In the genomic region with DNA sequence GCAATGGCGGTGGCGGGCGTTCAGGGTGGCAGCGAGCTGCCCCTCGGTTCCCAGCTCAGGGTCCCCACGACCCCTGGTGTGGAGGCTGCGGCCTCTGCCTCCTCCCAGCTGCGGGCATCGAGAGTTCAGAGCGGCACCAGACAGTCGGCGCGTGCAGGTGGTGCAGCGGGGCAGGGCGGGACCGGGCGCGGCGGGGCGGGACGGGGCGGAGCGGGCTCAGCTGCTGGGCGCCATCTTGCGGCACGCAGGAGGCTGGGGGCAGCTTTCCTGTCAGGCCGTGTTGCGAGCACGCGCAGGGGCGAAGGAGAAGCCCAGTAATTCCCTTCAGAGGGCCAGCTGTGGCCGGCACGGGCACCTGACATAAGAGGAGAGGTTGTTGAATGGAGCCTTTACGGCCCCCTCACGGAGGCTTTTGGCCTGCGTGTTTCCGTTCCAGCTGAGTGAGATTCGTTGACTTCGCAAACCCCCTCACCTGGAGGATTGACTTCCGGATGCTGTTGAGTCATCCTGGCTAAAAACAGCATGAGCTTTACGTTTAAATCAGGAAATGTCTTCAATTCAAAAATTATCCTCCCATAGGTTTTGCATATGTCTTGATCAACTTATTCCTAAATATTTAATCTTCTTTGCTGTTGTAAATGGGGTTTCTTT, we compare ENCODE assay signal across 2 cellular contexts.
TF ChIP-seq lines count a peak whose summit lies in the region.

No MANE protein-coding gene starts in this region.

TF ChIP-seq in GM23338, 12 proteins besides CTCF, POLR2A, EP300 and RAD21 (continues in another document):
- TF ChIP-seq CREB1 (CRISPR knock-in tag; IDR thresholded peaks at IDR 0.05; ENCODE audit: low read depth) (no peak), EZH2phosphoT487 (IDR thresholded peaks at IDR 0.05; ENCODE audit: unreplicated experiment) (no peak), NANOG (IDR thresholded peaks at IDR 0.05; ENCODE audit: borderline replicate concordance) (no peak), JUNB (IDR thresholded peaks at IDR 0.05; ENCODE audit: unreplicated experiment) (no peak), POLR2AphosphoS5 (IDR thresholded peaks at IDR 0.05; ENCODE audit: low read depth) (no peak), STAT1 (IDR thresholded peaks at IDR 0.05; ENCODE audit: unreplicated experiment) (no peak), ZNF331 (CRISPR knock-in tag; IDR thresholded peaks at IDR 0.05; ENCODE audit: low read depth) (no peak), EZH2 (IDR thresholded peaks at IDR 0.05; ENCODE audit: low read depth, unreplicated experiment) (no peak), ZNF114 (CRISPR knock-in tag; IDR thresholded peaks at IDR 0.05) (no peak)
- TF ChIP-seq, protein P1, sequence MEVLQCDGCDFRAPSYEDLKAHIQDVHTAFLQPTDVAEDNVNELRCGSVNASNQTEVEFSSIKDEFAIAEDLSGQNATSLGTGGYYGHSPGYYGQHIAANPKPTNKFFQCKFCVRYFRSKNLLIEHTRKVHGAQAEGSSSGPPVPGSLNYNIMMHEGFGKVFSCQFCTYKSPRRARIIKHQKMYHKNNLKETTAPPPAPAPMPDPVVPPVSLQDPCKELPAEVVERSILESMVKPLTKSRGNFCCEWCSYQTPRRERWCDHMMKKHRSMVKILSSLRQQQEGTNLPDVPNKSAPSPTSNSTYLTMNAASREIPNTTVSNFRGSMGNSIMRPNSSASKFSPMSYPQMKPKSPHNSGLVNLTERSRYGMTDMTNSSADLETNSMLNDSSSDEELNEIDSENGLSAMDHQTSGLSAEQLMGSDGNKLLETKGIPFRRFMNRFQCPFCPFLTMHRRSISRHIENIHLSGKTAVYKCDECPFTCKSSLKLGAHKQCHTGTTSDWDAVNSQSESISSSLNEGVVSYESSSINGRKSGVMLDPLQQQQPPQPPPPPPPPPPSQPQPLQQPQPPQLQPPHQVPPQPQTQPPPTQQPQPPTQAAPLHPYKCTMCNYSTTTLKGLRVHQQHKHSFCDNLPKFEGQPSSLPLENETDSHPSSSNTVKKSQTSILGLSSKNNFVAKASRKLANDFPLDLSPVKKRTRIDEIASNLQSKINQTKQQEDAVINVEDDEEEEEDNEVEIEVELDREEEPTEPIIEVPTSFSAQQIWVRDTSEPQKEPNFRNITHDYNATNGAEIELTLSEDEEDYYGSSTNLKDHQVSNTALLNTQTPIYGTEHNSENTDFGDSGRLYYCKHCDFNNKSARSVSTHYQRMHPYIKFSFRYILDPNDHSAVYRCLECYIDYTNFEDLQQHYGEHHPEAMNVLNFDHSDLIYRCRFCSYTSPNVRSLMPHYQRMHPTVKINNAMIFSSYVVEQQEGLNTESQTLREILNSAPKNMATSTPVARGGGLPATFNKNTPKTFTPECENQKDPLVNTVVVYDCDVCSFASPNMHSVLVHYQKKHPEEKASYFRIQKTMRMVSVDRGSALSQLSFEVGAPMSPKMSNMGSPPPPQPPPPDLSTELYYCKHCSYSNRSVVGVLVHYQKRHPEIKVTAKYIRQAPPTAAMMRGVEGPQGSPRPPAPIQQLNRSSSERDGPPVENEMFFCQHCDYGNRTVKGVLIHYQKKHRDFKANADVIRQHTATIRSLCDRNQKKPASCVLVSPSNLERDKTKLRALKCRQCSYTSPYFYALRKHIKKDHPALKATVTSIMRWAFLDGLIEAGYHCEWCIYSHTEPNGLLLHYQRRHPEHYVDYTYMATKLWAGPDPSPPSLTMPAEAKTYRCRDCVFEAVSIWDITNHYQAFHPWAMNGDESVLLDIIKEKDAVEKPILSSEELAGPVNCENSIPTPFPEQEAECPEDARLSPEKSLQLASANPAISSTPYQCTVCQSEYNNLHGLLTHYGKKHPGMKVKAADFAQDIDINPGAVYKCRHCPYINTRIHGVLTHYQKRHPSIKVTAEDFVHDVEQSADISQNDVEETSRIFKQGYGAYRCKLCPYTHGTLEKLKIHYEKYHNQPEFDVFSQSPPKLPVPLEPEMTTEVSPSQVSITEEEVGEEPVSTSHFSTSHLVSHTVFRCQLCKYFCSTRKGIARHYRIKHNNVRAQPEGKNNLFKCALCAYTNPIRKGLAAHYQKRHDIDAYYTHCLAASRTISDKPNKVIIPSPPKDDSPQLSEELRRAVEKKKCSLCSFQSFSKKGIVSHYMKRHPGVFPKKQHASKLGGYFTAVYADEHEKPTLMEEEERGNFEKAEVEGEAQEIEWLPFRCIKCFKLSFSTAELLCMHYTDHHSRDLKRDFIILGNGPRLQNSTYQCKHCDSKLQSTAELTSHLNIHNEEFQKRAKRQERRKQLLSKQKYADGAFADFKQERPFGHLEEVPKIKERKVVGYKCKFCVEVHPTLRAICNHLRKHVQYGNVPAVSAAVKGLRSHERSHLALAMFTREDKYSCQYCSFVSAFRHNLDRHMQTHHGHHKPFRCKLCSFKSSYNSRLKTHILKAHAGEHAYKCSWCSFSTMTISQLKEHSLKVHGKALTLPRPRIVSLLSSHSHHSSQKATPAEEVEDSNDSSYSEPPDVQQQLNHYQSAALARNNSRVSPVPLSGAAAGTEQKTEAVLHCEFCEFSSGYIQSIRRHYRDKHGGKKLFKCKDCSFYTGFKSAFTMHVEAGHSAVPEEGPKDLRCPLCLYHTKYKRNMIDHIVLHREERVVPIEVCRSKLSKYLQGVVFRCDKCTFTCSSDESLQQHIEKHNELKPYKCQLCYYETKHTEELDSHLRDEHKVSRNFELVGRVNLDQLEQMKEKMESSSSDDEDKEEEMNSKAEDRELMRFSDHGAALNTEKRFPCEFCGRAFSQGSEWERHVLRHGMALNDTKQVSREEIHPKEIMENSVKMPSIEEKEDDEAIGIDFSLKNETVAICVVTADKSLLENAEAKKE (CRISPR knock-in tag; IDR thresholded peaks at IDR 0.05) = no peak
- TF ChIP-seq, protein P2, sequence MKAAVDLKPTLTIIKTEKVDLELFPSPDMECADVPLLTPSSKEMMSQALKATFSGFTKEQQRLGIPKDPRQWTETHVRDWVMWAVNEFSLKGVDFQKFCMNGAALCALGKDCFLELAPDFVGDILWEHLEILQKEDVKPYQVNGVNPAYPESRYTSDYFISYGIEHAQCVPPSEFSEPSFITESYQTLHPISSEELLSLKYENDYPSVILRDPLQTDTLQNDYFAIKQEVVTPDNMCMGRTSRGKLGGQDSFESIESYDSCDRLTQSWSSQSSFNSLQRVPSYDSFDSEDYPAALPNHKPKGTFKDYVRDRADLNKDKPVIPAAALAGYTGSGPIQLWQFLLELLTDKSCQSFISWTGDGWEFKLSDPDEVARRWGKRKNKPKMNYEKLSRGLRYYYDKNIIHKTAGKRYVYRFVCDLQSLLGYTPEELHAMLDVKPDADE (IDR thresholded peaks at IDR 0.05) = no peak

TF ChIP-seq in K562, 482 proteins besides CTCF, POLR2A, EP300 and RAD21:
- TF ChIP-seq NONO (IDR thresholded peaks at IDR 0.05; ENCODE audit: low read depth in 2 of 2, low read length in 1 of 2) (no peak), PRPF4 (IDR thresholded peaks at IDR 0.05; ENCODE audit: insufficient read depth, low read depth, low read length, poor library complexity, severe bottlenecking) (no peak), PCBP1 (IDR thresholded peaks at IDR 0.05; ENCODE audit: low read depth, low read length, poor library complexity, severe bottlenecking) (peak; percentile 13)
- TF ChIP-seq, protein P3, sequence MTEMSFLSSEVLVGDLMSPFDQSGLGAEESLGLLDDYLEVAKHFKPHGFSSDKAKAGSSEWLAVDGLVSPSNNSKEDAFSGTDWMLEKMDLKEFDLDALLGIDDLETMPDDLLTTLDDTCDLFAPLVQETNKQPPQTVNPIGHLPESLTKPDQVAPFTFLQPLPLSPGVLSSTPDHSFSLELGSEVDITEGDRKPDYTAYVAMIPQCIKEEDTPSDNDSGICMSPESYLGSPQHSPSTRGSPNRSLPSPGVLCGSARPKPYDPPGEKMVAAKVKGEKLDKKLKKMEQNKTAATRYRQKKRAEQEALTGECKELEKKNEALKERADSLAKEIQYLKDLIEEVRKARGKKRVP (CRISPR knock-in tag; IDR thresholded peaks at IDR 0.05) = no peak
- TF ChIP-seq, protein P4, sequence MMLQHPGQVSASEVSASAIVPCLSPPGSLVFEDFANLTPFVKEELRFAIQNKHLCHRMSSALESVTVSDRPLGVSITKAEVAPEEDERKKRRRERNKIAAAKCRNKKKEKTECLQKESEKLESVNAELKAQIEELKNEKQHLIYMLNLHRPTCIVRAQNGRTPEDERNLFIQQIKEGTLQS (IDR thresholded peaks at IDR 0.05) = peak; percentile 12; the same call in 1 of the 2 replicates
- TF ChIP-seq, protein P4 (CRISPR knock-in tag; conservative IDR thresholded peaks at IDR 0.05) = no peak
- TF ChIP-seq, protein P5, sequence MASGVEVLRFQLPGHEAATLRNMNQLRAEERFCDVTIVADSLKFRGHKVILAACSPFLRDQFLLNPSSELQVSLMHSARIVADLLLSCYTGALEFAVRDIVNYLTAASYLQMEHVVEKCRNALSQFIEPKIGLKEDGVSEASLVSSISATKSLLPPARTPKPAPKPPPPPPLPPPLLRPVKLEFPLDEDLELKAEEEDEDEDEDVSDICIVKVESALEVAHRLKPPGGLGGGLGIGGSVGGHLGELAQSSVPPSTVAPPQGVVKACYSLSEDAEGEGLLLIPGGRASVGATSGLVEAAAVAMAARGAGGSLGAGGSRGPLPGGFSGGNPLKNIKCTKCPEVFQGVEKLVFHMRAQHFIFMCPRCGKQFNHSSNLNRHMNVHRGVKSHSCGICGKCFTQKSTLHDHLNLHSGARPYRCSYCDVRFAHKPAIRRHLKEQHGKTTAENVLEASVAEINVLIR (CRISPR knock-in tag; IDR thresholded peaks at IDR 0.05) = no peak
- TF ChIP-seq, protein P6, sequence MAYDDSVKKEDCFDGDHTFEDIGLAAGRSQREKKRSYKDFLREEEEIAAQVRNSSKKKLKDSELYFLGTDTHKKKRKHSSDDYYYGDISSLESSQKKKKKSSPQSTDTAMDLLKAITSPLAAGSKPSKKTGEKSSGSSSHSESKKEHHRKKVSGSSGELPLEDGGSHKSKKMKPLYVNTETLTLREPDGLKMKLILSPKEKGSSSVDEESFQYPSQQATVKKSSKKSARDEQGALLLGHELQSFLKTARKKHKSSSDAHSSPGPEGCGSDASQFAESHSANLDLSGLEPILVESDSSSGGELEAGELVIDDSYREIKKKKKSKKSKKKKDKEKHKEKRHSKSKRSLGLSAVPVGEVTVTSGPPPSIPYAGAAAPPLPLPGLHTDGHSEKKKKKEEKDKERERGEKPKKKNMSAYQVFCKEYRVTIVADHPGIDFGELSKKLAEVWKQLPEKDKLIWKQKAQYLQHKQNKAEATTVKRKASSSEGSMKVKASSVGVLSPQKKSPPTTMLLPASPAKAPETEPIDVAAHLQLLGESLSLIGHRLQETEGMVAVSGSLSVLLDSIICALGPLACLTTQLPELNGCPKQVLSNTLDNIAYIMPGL (CRISPR knock-in tag; IDR thresholded peaks at IDR 0.05) = no peak
- TF ChIP-seq, protein P7, sequence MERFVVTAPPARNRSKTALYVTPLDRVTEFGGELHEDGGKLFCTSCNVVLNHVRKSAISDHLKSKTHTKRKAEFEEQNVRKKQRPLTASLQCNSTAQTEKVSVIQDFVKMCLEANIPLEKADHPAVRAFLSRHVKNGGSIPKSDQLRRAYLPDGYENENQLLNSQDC (CRISPR knock-in tag; IDR thresholded peaks at IDR 0.05) = no peak
